ENCODE assay signal across 1 cellular context in genomic region chr12:32906407-32907165, GRCh38.
A peak's percentile ranks its signal among the peaks of the same experiment; 100 is the strongest.
TF ChIP-seq lines count a peak whose summit lies in the region.

No MANE protein-coding gene starts in this region.

TF ChIP-seq in GM12878, 131 proteins besides CTCF, POLR2A, EP300 and RAD21 (continued from another document):
- TF ChIP-seq, protein P1, sequence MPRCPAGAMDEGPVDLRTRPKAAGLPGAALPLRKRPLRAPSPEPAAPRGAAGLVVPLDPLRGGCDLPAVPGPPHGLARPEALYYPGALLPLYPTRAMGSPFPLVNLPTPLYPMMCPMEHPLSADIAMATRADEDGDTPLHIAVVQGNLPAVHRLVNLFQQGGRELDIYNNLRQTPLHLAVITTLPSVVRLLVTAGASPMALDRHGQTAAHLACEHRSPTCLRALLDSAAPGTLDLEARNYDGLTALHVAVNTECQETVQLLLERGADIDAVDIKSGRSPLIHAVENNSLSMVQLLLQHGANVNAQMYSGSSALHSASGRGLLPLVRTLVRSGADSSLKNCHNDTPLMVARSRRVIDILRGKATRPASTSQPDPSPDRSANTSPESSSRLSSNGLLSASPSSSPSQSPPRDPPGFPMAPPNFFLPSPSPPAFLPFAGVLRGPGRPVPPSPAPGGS (IDR thresholded peaks at IDR 0.05; ENCODE audit: borderline replicate concordance, insufficient read depth, low read depth, low read length, poor library complexity, severe bottlenecking): peak; percentile 45
- TF ChIP-seq CUX1 (IDR thresholded peaks at IDR 0.05; ENCODE audit: insufficient replicate concordance, low read depth, low read length): no peak
- no peak for TF ChIP-seq SMC3 (IDR thresholded peaks at IDR 0.05; ENCODE audit: borderline replicate concordance, low read length)
- peak; percentile 77 for TF ChIP-seq SMARCA5 (IDR thresholded peaks at IDR 0.05)
- peak; percentile 47; the same call in 1 of the 2 replicates for TF ChIP-seq PAX5 (IDR thresholded peaks at IDR 0.05; ENCODE audit: borderline replicate concordance, low read depth, low read length)
